In the genomic region with DNA sequence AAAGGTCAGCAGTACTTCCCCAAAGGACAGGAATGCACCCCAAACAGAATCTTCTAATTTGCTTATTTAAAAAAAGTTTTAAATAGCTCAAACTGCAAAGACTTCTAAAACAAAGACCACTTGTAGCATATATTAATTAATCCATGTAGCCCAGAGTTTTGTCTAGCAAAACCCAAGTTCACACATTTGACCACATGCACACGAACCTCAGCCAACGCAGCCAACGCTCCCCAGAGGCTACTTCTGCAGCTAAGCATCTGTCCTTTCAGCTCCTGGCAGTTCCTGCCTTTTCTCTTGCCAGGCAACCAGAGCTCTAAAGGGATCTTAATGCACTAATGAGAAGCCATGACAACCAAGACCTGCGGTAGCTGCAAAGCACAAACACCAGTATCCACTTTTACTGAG, we compare ENCODE assay signal across 12 cellular contexts.
DNase-seq lines count a peak whose midpoint lies in the region; ATAC-seq and TF ChIP-seq lines count a peak whose summit lies in the region.
"Had no signal": no experiment of that assay in that cellular context is flagged by ENCODE, and none has a peak within 500 bp of the region (broad histone marks: within the 10 kb centered on the region; RNA-seq: fewer than 3 reads in every experiment).

No MANE protein-coding gene starts in this region.

- no peak overlapping the region for H3K4me3 Mint-ChIP-seq in WTC11

- H3K4me1 ChIP-seq in BLaER1, result peaks cover 67% of the 10 kb centered on the region
- no peaks in the 10 kb centered on the region for H3K4me1 ChIP-seq in smooth muscle cell (ENCODE audit: low read depth)

- peak overlapping the region; percentile 63; the same call in 1 of the 2 replicates for H3K27ac Mint-ChIP-seq in WTC11

- H3F3A ChIP-seq in smooth muscle cell (ENCODE audit: low read depth), result no peaks in the 10 kb centered on the region

- no peak overlapping the region for H3K9ac ChIP-seq in BLaER1
- H3K9ac ChIP-seq in smooth muscle cell (ENCODE audit: low read depth), result no peak overlapping the region

- H2AFZ ChIP-seq in smooth muscle cell (ENCODE audit: low read depth), result no peak overlapping the region

- ATAC-seq in WTC11, result no peak
- no peak for ATAC-seq in activated CD4-positive, CD25-positive, alpha-beta regulatory T cell treated with anti-CD3 and anti-CD28 coated beads, Interleukin-2, amount 50 U/mL, for 24 hours
- no peak for ATAC-seq in HG03095 (IDR thresholded peaks at IDR 0.05; ENCODE audit: unreplicated experiment)
- ATAC-seq: HepG2 had no signal

- 79% methylated on average over 4 of the region's 4 CpGs for WGBS in smooth muscle cell (ENCODE audit: low lambda C conversion rate)

- TF ChIP-seq CTCF in WTC11 (IDR thresholded peaks at IDR 0.05) (no peak), smooth muscle cell (IDR thresholded peaks at IDR 0.05; ENCODE audit: borderline replicate concordance, insufficient read depth, poor library complexity, severe bottlenecking) (no peak)

- H3K9me3 Mint-ChIP-seq in WTC11, result peaks cover 13% of the 10 kb centered on the region

- H3K4me3 ChIP-seq in BLaER1 (no peak overlapping the region), smooth muscle cell (no peak overlapping the region)

- CTCF ChIA-PET in WTC11 (lab: Charles Lee), result interaction anchor here (0.7 to 4.0 kb wide), 10 partner anchors 9 to 313 kb away, joined by 3 to 33 read pairs (median 8); no protein-coding TSS in a partner anchor

- H3K27me3 Mint-ChIP-seq in WTC11 (ENCODE audit: low read depth), result no peaks in the 10 kb centered on the region

- POLR2A ChIA-PET in WTC11 (lab: Charles Lee), result no interaction called here

- H3K27ac ChIP-seq in BLaER1 (no peak overlapping the region), smooth muscle cell (ENCODE audit: low read depth) (no peak overlapping the region)
- H3K27ac ChIP-seq: C4-2B, WERI-Rb-1 had no signal

- DNase-seq in NAMALWA (ENCODE audit: low spot score), result peak; percentile 49
- DNase-seq in WTC11 (ENCODE audit: low spot score), result no peak
- peak; percentile 55 for DNase-seq in left kidney (ENCODE audit: low read depth, low spot score)
- no peak for DNase-seq in smooth muscle cell (lab: John Stamatoyannopoulos, UW; ENCODE audit: unreplicated experiment)
- no peak for DNase-seq in NCI-H226
- DNase-seq: SHP77 treated with DMSO at 0.1 percent for 48 hours, WERI-Rb-1 had no signal

- no peaks in the 10 kb centered on the region for H3K27me3 ChIP-seq in BLaER1
- no peaks in the 10 kb centered on the region for H3K27me3 ChIP-seq in smooth muscle cell (ENCODE audit: low read depth)

- H3K79me2 ChIP-seq in smooth muscle cell (ENCODE audit: low read depth), result peaks cover 72% of the 10 kb centered on the region

- H3K36me3 ChIP-seq in BLaER1 (peaks cover 23% of the 10 kb centered on the region), smooth muscle cell (ENCODE audit: low read depth) (no peaks in the 10 kb centered on the region)
- H3K36me3 ChIP-seq: WERI-Rb-1 had no signal

- peaks cover 39% of the 10 kb centered on the region for H3K4me1 Mint-ChIP-seq in WTC11

- H3K9me3 ChIP-seq in BLaER1 (peaks cover 23% of the 10 kb centered on the region), smooth muscle cell (replicated peaks; ENCODE audit: low read depth) (no peaks in the 10 kb centered on the region)

- H4K20me1 ChIP-seq in BLaER1 (peaks cover 69% of the 10 kb centered on the region), smooth muscle cell (ENCODE audit: low read depth) (peaks cover 69% of the 10 kb centered on the region)

- H3K36me3 Mint-ChIP-seq in WTC11, result peaks cover 14% of the 10 kb centered on the region

- H3K4me2 ChIP-seq in BLaER1, result peak overlapping the region; percentile 18
- H3K4me2 ChIP-seq in smooth muscle cell, result no peak overlapping the region

TF ChIP-seq in WTC11, 78 proteins besides CTCF, POLR2A, EP300 and RAD21:
- TF ChIP-seq NFE2L1 (CRISPR knock-in tag; IDR thresholded peaks at IDR 0.05) (no peak), ETV6 (CRISPR knock-in tag; IDR thresholded peaks at IDR 0.05) (no peak), FOXP1 (CRISPR knock-in tag; IDR thresholded peaks at IDR 0.05; ENCODE audit: borderline replicate concordance) (no peak)
- TF ChIP-seq, protein P1, sequence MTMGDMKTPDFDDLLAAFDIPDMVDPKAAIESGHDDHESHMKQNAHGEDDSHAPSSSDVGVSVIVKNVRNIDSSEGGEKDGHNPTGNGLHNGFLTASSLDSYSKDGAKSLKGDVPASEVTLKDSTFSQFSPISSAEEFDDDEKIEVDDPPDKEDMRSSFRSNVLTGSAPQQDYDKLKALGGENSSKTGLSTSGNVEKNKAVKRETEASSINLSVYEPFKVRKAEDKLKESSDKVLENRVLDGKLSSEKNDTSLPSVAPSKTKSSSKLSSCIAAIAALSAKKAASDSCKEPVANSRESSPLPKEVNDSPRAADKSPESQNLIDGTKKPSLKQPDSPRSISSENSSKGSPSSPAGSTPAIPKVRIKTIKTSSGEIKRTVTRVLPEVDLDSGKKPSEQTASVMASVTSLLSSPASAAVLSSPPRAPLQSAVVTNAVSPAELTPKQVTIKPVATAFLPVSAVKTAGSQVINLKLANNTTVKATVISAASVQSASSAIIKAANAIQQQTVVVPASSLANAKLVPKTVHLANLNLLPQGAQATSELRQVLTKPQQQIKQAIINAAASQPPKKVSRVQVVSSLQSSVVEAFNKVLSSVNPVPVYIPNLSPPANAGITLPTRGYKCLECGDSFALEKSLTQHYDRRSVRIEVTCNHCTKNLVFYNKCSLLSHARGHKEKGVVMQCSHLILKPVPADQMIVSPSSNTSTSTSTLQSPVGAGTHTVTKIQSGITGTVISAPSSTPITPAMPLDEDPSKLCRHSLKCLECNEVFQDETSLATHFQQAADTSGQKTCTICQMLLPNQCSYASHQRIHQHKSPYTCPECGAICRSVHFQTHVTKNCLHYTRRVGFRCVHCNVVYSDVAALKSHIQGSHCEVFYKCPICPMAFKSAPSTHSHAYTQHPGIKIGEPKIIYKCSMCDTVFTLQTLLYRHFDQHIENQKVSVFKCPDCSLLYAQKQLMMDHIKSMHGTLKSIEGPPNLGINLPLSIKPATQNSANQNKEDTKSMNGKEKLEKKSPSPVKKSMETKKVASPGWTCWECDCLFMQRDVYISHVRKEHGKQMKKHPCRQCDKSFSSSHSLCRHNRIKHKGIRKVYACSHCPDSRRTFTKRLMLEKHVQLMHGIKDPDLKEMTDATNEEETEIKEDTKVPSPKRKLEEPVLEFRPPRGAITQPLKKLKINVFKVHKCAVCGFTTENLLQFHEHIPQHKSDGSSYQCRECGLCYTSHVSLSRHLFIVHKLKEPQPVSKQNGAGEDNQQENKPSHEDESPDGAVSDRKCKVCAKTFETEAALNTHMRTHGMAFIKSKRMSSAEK (CRISPR knock-in tag; IDR thresholded peaks at IDR 0.05; ENCODE audit: borderline replicate concordance), result no peak
- TF ChIP-seq, protein P2, sequence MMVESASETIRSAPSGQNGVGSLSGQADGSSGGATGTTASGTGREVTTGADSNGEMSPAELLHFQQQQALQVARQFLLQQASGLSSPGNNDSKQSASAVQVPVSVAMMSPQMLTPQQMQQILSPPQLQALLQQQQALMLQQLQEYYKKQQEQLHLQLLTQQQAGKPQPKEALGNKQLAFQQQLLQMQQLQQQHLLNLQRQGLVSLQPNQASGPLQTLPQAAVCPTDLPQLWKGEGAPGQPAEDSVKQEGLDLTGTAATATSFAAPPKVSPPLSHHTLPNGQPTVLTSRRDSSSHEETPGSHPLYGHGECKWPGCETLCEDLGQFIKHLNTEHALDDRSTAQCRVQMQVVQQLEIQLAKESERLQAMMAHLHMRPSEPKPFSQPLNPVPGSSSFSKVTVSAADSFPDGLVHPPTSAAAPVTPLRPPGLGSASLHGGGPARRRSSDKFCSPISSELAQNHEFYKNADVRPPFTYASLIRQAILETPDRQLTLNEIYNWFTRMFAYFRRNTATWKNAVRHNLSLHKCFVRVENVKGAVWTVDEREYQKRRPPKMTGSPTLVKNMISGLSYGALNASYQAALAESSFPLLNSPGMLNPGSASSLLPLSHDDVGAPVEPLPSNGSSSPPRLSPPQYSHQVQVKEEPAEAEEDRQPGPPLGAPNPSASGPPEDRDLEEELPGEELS (CRISPR knock-in tag; IDR thresholded peaks at IDR 0.05), result no peak
- TF ChIP-seq, protein P3, sequence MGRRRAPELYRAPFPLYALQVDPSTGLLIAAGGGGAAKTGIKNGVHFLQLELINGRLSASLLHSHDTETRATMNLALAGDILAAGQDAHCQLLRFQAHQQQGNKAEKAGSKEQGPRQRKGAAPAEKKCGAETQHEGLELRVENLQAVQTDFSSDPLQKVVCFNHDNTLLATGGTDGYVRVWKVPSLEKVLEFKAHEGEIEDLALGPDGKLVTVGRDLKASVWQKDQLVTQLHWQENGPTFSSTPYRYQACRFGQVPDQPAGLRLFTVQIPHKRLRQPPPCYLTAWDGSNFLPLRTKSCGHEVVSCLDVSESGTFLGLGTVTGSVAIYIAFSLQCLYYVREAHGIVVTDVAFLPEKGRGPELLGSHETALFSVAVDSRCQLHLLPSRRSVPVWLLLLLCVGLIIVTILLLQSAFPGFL (CRISPR knock-in tag; IDR thresholded peaks at IDR 0.05; ENCODE audit: borderline replicate concordance), result no peak
- TF ChIP-seq, protein P4, sequence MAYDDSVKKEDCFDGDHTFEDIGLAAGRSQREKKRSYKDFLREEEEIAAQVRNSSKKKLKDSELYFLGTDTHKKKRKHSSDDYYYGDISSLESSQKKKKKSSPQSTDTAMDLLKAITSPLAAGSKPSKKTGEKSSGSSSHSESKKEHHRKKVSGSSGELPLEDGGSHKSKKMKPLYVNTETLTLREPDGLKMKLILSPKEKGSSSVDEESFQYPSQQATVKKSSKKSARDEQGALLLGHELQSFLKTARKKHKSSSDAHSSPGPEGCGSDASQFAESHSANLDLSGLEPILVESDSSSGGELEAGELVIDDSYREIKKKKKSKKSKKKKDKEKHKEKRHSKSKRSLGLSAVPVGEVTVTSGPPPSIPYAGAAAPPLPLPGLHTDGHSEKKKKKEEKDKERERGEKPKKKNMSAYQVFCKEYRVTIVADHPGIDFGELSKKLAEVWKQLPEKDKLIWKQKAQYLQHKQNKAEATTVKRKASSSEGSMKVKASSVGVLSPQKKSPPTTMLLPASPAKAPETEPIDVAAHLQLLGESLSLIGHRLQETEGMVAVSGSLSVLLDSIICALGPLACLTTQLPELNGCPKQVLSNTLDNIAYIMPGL (CRISPR knock-in tag; IDR thresholded peaks at IDR 0.05), result no peak

Comparison
In these comparisons a context has a peak if more than half of its experiments do, and no peak if none do; other contexts are left out.
1. DNase-seq: peak in NAMALWA (single experiment) and left kidney (single experiment); none in WTC11 (single experiment), smooth muscle cell (single experiment) and NCI-H226 (single experiment).